7 cellular contexts compared by ENCODE assay signal in genomic region chr14:70320294-70320693, GRCh38.
"Had no signal": no experiment of that assay in that cellular context is flagged by ENCODE, and none has a peak within 500 bp of the region (broad histone marks: within the 10 kb centered on the region; RNA-seq: fewer than 3 reads in every experiment).

No MANE protein-coding gene starts in this region.

- DNase-seq: GDM1, GF-D8 had no signal

- FAIRE-seq: G401.6, GM12891, GM12892, GM18507, GM19239 had no signal
